In genomic region chr4:151677193-151677592, GRCh38 we compare ENCODE assay signal across 23 cellular contexts.
A peak's percentile ranks its signal among the peaks of the same experiment; 100 is the strongest.
DNase-seq lines count a peak whose midpoint lies in the region; ATAC-seq, FAIRE-seq and TF ChIP-seq lines count a peak whose summit lies in the region.
"Had no signal": no experiment of that assay in that cellular context is flagged by ENCODE, and none has a peak within 500 bp of the region (broad histone marks: within the 10 kb centered on the region; RNA-seq: fewer than 3 reads in every experiment).

No MANE protein-coding gene starts in this region.

- no peaks in the 10 kb centered on the region; the same call in 1 of the 2 replicates for H4K20me1 ChIP-seq in K562 (replicated peaks; ENCODE audit: control insufficient read depth, insufficient read depth, low read length)
- H4K20me1 ChIP-seq: BLaER1 treated with 17β-estradiol and CSF1 and Interleukin-3, amounts not matched to agents 10 nM and 100 nM had no signal

- H3K36me3 ChIP-seq in SJCRH30 (no peaks in the 10 kb centered on the region), K562 (ENCODE audit: control insufficient read depth, insufficient read depth, low read length) (peaks cover 3% of the 10 kb centered on the region; the same call in 1 of the 3 replicates), trophoblast cell (ENCODE audit: control insufficient read depth in 1 of 2, insufficient read depth in 2 of 2, low read length in 2 of 2) (peaks cover 0 to 2% of the 10 kb centered on the region in 2 experiments), sigmoid colon (peaks cover 0 to 6% (median 0%) of the 10 kb centered on the region in 4 donors)

- no peaks in the 10 kb centered on the region for H3K9me1 ChIP-seq in K562 (ENCODE audit: control insufficient read depth, insufficient read depth, low read length)

- CTCF ChIA-PET in K562 (lab: Yijun Ruan, JAX; ENCODE audit: low intra/inter-chr PET ratio), result no interaction called here

- H4K12ac ChIP-seq in trophoblast cell (ENCODE audit: low read depth, low read length), result no peak overlapping the region

- no peak overlapping the region for H3K14ac ChIP-seq in trophoblast cell (ENCODE audit: low read length)

- H3K4me1 ChIP-seq in SJCRH30 (peaks cover 26% of the 10 kb centered on the region), K562 (replicated peaks in 1 of 2; ENCODE audit: control insufficient read depth in 2 of 2, insufficient read depth in 2 of 2, low read length in 2 of 2) (peaks cover 5 to 14% of the 10 kb centered on the region in 2 experiments), trophoblast cell (ENCODE audit: control insufficient read depth in 1 of 2, insufficient read depth in 2 of 2, low read length in 2 of 2) (peaks cover 37 to 38% of the 10 kb centered on the region in 2 experiments), sigmoid colon (peaks cover 0 to 18% (median 16%) of the 10 kb centered on the region in 4 donors)
- H3K4me1 ChIP-seq: A549; BLaER1 treated with 17β-estradiol and CSF1 and Interleukin-3, amounts not matched to agents 10 nM and 100 nM had no signal

- no peaks in the 10 kb centered on the region for H3K9me3 ChIP-seq in SJCRH30 (replicated peaks)
- no peaks in the 10 kb centered on the region for H3K9me3 ChIP-seq in K562 (replicated peaks; ENCODE audit: control insufficient read depth, insufficient read depth, low read depth, low read length)
- no peaks in the 10 kb centered on the region for H3K9me3 ChIP-seq in trophoblast cell (ENCODE audit: insufficient read depth, low read depth, low read length)
- no peaks in the 10 kb centered on the region for H3K9me3 ChIP-seq in sigmoid colon
- H3K9me3 ChIP-seq: A549; BLaER1 treated with 17β-estradiol and CSF1 and Interleukin-3, amounts not matched to agents 10 nM and 100 nM had no signal

- no TSS peak for BruUV-seq in K562 (replicated peaks; lab: Mats Ljungman, UMichigan)

- H4K91ac ChIP-seq in trophoblast cell (ENCODE audit: low read depth, low read length), result no peak overlapping the region

- no peak for DNase-seq in GM12892 (ENCODE audit: insufficient read length)
- DNase-seq in SJCRH30, result no peak
- DNase-seq in K562 (ENCODE audit: extremely low read depth in 1 of 4, low spot score in 3 of 4), result no peak
- no peak for DNase-seq in trophoblast cell
- no peak for DNase-seq in hypothalamus (lab: John Stamatoyannopoulos, UW)
- no peak for DNase-seq in sigmoid colon
- no peak for DNase-seq in iPS-NIHi7 (ENCODE audit: extremely low spot score)
- DNase-seq: AML-193; CD4-positive, alpha-beta T cell; CD8-positive, alpha-beta T cell; COR-L47; DMS 273 treated with DMSO at 0.1 percent for 48 hours; DMS79 treated with DMSO at 0.1 percent for 48 hours; GF-D8 had no signal

- no peak for TF ChIP-seq EP300 in K562 (IDR thresholded peaks at IDR 0.05; ENCODE audit: low read length)
- TF ChIP-seq EP300 in sigmoid colon (IDR thresholded peaks at IDR 0.05), result no peak

- no peak overlapping the region for H2BK120ac ChIP-seq in trophoblast cell (ENCODE audit: insufficient read depth, low read length, poor library complexity)

- intact Hi-C loops in K562 (cut with micrococcal nuclease), result no loop called here
- intact Hi-C loops in sigmoid colon (cut with DNase I), result no loop called here

- peak overlapping the region; percentile 29 for H2BK12ac ChIP-seq in trophoblast cell (ENCODE audit: low read length)

- ATAC-seq in K562 (no peak), GM18519 (IDR thresholded peaks at IDR 0.05; ENCODE audit: low FRiP score, unreplicated experiment) (no peak)
- ATAC-seq: A549; CD8-positive, alpha-beta T cell had no signal

- peak; percentile 36 for FAIRE-seq in GM12892 (lab: Jason Lieb, UNC)
- peak; percentile 42 for FAIRE-seq in K562 (lab: Jason Lieb, UNC)
- FAIRE-seq: A549, G401.6, GM12891, GM18507, GM19239 had no signal

- H3K4me3 ChIP-seq in SJCRH30, result no peak overlapping the region
- no peak overlapping the region for H3K4me3 ChIP-seq in K562
- no peak overlapping the region for H3K4me3 ChIP-seq in trophoblast cell (ENCODE audit: low read depth, low read length)
- H3K4me3 ChIP-seq in sigmoid colon, result no peak overlapping the region
- H3K4me3 ChIP-seq: A549; BLaER1 treated with 17β-estradiol and CSF1 and Interleukin-3, amounts not matched to agents 10 nM and 100 nM had no signal

- no peak for TF ChIP-seq RAD21 in K562 (CRISPR knock-in tag; conservative IDR thresholded peaks at IDR 0.05 in 1 of 2, IDR thresholded peaks at IDR 0.05 in 1 of 2)

- no peak overlapping the region for H3K4ac ChIP-seq in trophoblast cell (ENCODE audit: low read depth, low read length)

- no peak overlapping the region for H2AK5ac ChIP-seq in trophoblast cell (ENCODE audit: low read length)

- H4K8ac ChIP-seq in trophoblast cell (ENCODE audit: low read depth, low read length), result no peak overlapping the region

- TF ChIP-seq CTCF in K562 (IDR thresholded peaks at IDR 0.05 in 2 of 3, conservative IDR thresholded peaks at IDR 0.05 in 1 of 3; ENCODE audit: insufficient read depth in 2 of 3, low read depth in 1 of 3, low read length in 3 of 3), result no peak
- TF ChIP-seq CTCF in sigmoid colon (IDR thresholded peaks at IDR 0.05), result no peak

- no peak overlapping the region for H3K23ac ChIP-seq in trophoblast cell (ENCODE audit: low read length)

- in situ Hi-C loops in K562 (cut with MboI), result no loop called here

- no peaks in the 10 kb centered on the region for H3K27me3 ChIP-seq in SJCRH30
- H3K27me3 ChIP-seq in K562 (ENCODE audit: control insufficient read depth in 2 of 2, insufficient read depth in 2 of 2, low read length in 2 of 2), result no peaks in the 10 kb centered on the region
- H3K27me3 ChIP-seq in trophoblast cell (ENCODE audit: insufficient read depth, low read length), result no peaks in the 10 kb centered on the region
- no peaks in the 10 kb centered on the region for H3K27me3 ChIP-seq in sigmoid colon
- H3K27me3 ChIP-seq: BLaER1 treated with 17β-estradiol and CSF1 and Interleukin-3, amounts not matched to agents 10 nM and 100 nM had no signal

- no peak overlapping the region for H2BK5ac ChIP-seq in trophoblast cell (ENCODE audit: low read depth, low read length, poor library complexity)

- 40% methylated on average over 3 of the region's 3 CpGs for WGBS in K562 (ENCODE audit: insufficient coverage, low coverage, missing lambda C conversion rate)
- WGBS in trophoblast cell (ENCODE audit: extremely low coverage, insufficient coverage, insufficient read length), result no CpG with 5 or more reads among the region's 3 CpGs
- WGBS in sigmoid colon, 2 donors, result 64 to 98% methylated on average over 3 of the region's 3 CpGs

- H3K4me2 ChIP-seq in K562 (ENCODE audit: insufficient read depth, low read length) (no peak overlapping the region), trophoblast cell (ENCODE audit: low read length) (no peak overlapping the region)
- H3K4me2 ChIP-seq: A549; BLaER1 treated with 17β-estradiol and CSF1 and Interleukin-3, amounts not matched to agents 10 nM and 100 nM had no signal

- H3K9ac ChIP-seq in K562 (ENCODE audit: insufficient read depth in 1 of 2, low read depth in 2 of 2, low read length in 2 of 2), result no peak overlapping the region
- H3K9ac ChIP-seq in trophoblast cell (ENCODE audit: low read length), result no peak overlapping the region
- H3K9ac ChIP-seq: BLaER1 treated with 17β-estradiol and CSF1 and Interleukin-3, amounts not matched to agents 10 nM and 100 nM had no signal

- H3K79me1 ChIP-seq in trophoblast cell (ENCODE audit: low read length), result peaks cover 23% of the 10 kb centered on the region

- POLR2A ChIA-PET in K562 (lab: Yijun Ruan, JAX), result no interaction called here

- H2AFZ ChIP-seq in K562 (ENCODE audit: low read depth, low read length) (no peak overlapping the region), trophoblast cell (ENCODE audit: insufficient read depth, low read length, poor library complexity) (no peak overlapping the region)

- H3K79me2 ChIP-seq in K562 (ENCODE audit: control insufficient read depth, insufficient read depth, low read length), result no peaks in the 10 kb centered on the region
- H3K79me2 ChIP-seq in trophoblast cell (ENCODE audit: control insufficient read depth, insufficient read depth, low read length, poor library complexity), result peaks cover 2% of the 10 kb centered on the region

- no peak overlapping the region for H3K18ac ChIP-seq in trophoblast cell (ENCODE audit: low read length)

- TF ChIP-seq POLR2A in GM12892 (IDR thresholded peaks at IDR 0.05; ENCODE audit: low read depth, low read length), result no peak
- no peak for TF ChIP-seq POLR2A in K562 (conservative IDR thresholded peaks at IDR 0.05)
- TF ChIP-seq POLR2A in sigmoid colon (IDR thresholded peaks at IDR 0.05), result no peak

- H3K27ac ChIP-seq in SJCRH30 (peak overlapping the region; percentile 89), K562 (ENCODE audit: extremely low read depth, low read depth, low read length) (no peak overlapping the region), trophoblast cell (ENCODE audit: low read depth, low read length) (peak overlapping the region; percentile 32), sigmoid colon (no peak overlapping the region)
- H3K27ac ChIP-seq: 22Rv1; A549; BLaER1 treated with 17β-estradiol and CSF1 and Interleukin-3, amounts not matched to agents 10 nM and 100 nM; C4-2B had no signal

TF ChIP-seq in K562, 482 proteins besides CTCF, POLR2A, EP300 and RAD21:
- no peak for TF ChIP-seq PRMT5 (CRISPR knock-in tag; IDR thresholded peaks at IDR 0.05)
- no peak for TF ChIP-seq SMARCE1 (IDR thresholded peaks at IDR 0.05)
- no peak for TF ChIP-seq ZNF217 (CRISPR knock-in tag; IDR thresholded peaks at IDR 0.05)
- TF ChIP-seq GABPA (tag; conservative IDR thresholded peaks at IDR 0.05; ENCODE audit: low read depth), result no peak
- TF ChIP-seq HNRNPH1 (optimal IDR thresholded peaks at IDR 0.05; ENCODE audit: low read depth, low read length), result no peak
- no peak for TF ChIP-seq ARNT (IDR thresholded peaks at IDR 0.05)
- no peak for TF ChIP-seq PTTG1 (tag; IDR thresholded peaks at IDR 0.05; ENCODE audit: low read depth)
- TF ChIP-seq TCF15 (CRISPR knock-in tag; IDR thresholded peaks at IDR 0.05), result no peak
- no peak for TF ChIP-seq RBM34 (IDR thresholded peaks at IDR 0.05; ENCODE audit: borderline replicate concordance, insufficient read depth, low read length)
- no peak for TF ChIP-seq CGGBP1 (CRISPR knock-in tag; IDR thresholded peaks at IDR 0.05)
- no peak for TF ChIP-seq MTF1 (CRISPR knock-in tag; IDR thresholded peaks at IDR 0.05; ENCODE audit: borderline replicate concordance)
- TF ChIP-seq LEF1 (IDR thresholded peaks at IDR 0.05), result no peak

Comparison
In these comparisons a context has a peak if more than half of its experiments do, and no peak if none do; other contexts are left out.
1. H3K27ac ChIP-seq: peak in SJCRH30 (single experiment) and trophoblast cell (single experiment); none in K562 (single experiment) and sigmoid colon (0 of 4).